In genomic region chr19:1954547-1954946, GRCh38 we compare ENCODE assay signal across 19 cellular contexts. TPM values are rescaled to one million over a fixed set of nuclear protein-coding genes. Genes with fewer than 3 reads are reported as not detected.
DNase-seq lines count a peak whose midpoint lies in the region; ATAC-seq, FAIRE-seq and TF ChIP-seq lines count a peak whose summit lies in the region.
"Had no signal": no experiment of that assay in that cellular context is flagged by ENCODE, and none has a peak within 500 bp of the region (broad histone marks: within the 10 kb centered on the region; RNA-seq: fewer than 3 reads in every experiment).

No MANE protein-coding gene starts in this region.

- no peak overlapping the region for H3K4me3 ChIP-seq in BLaER1 treated with 17β-estradiol and CSF1 and Interleukin-3, amounts not matched to agents 10 nM and 100 nM
- H3K4me3 ChIP-seq in HUES64 (ENCODE audit: low read length), result no peak overlapping the region
- H3K4me3 ChIP-seq in kidney (ENCODE audit: low read length in 2 of 2), result no peak overlapping the region
- no peak overlapping the region for H3K4me3 ChIP-seq in trophoblast cell (ENCODE audit: low read depth, low read length)
- no peak overlapping the region for H3K4me3 ChIP-seq in Peyer's patch

- no peak for TF ChIP-seq CTCF in kidney (IDR thresholded peaks at IDR 0.05; ENCODE audit: borderline replicate concordance, extremely low read depth, insufficient read depth)
- TF ChIP-seq CTCF in endothelial cell (IDR thresholded peaks at IDR 0.05; ENCODE audit: unreplicated experiment), result no peak
- no peak for TF ChIP-seq CTCF in Peyer's patch (IDR thresholded peaks at IDR 0.05)

- H3K9me3 ChIP-seq in BLaER1 treated with 17β-estradiol and CSF1 and Interleukin-3, amounts not matched to agents 10 nM and 100 nM (replicated peaks in 1 of 11), result peaks cover 0 to 28% (median 25%) of the 10 kb centered on the region in 11 experiments; a peak in 18 of 22 replicates
- H3K9me3 ChIP-seq in HUES64 (ENCODE audit: insufficient read depth, low read depth, low read length), result no peaks in the 10 kb centered on the region
- H3K9me3 ChIP-seq in kidney (ENCODE audit: control insufficient read depth in 1 of 2, low read length in 2 of 2), result no peaks in the 10 kb centered on the region
- peaks cover 2% of the 10 kb centered on the region for H3K9me3 ChIP-seq in trophoblast cell (ENCODE audit: insufficient read depth, low read depth, low read length)
- no peaks in the 10 kb centered on the region for H3K9me3 ChIP-seq in Peyer's patch
- H3K9me3 ChIP-seq: BE2C had no signal

- peaks cover 5% of the 10 kb centered on the region for H3K4me1 Mint-ChIP-seq in endothelial cell (ENCODE audit: unreplicated experiment)

- H3K27me3 Mint-ChIP-seq in endothelial cell (ENCODE audit: unreplicated experiment), result peaks cover 3% of the 10 kb centered on the region
- H3K27me3 Mint-ChIP-seq: CD4-positive, alpha-beta memory T cell had no signal

- no peak overlapping the region for H3K14ac ChIP-seq in trophoblast cell (ENCODE audit: low read length)

- peak overlapping the region; percentile 38 to 69 (median 59) for H3K4me2 ChIP-seq in BLaER1 treated with 17β-estradiol and CSF1 and Interleukin-3, amounts not matched to agents 10 nM and 100 nM
- no peak overlapping the region for H3K4me2 ChIP-seq in trophoblast cell (ENCODE audit: low read length)

- H3K27ac Mint-ChIP-seq in endothelial cell (ENCODE audit: unreplicated experiment), result no peak overlapping the region
- H3K27ac Mint-ChIP-seq: HFFc6 had no signal

- no peak overlapping the region for H3K4me3 Mint-ChIP-seq in endothelial cell (ENCODE audit: unreplicated experiment)
- H3K4me3 Mint-ChIP-seq: CD14-positive monocyte; CD4-positive, alpha-beta memory T cell; HFFc6 had no signal

- no peak for ATAC-seq in GM21515 (IDR thresholded peaks at IDR 0.05; ENCODE audit: unreplicated experiment)

- H3K27me3 ChIP-seq in BLaER1 treated with 17β-estradiol and CSF1 and Interleukin-3, amounts not matched to agents 10 nM and 100 nM, result no peaks in the 10 kb centered on the region
- H3K27me3 ChIP-seq in HUES64 (ENCODE audit: insufficient read depth, low read length) (no peaks in the 10 kb centered on the region), trophoblast cell (ENCODE audit: insufficient read depth, low read length) (no peaks in the 10 kb centered on the region), Peyer's patch (no peaks in the 10 kb centered on the region)
- H3K27me3 ChIP-seq: BE2C had no signal

- H2AFZ ChIP-seq in trophoblast cell (ENCODE audit: insufficient read depth, low read length, poor library complexity), result no peak overlapping the region

- H2BK5ac ChIP-seq in trophoblast cell (ENCODE audit: low read depth, low read length, poor library complexity), result no peak overlapping the region

- peaks cover 4% of the 10 kb centered on the region for H3K36me3 Mint-ChIP-seq in endothelial cell (ENCODE audit: low read depth, unreplicated experiment)

- peaks cover 36 to 89% (median 72%) of the 10 kb centered on the region in 10 experiments for H3K4me1 ChIP-seq in BLaER1 treated with 17β-estradiol and CSF1 and Interleukin-3, amounts not matched to agents 10 nM and 100 nM
- H3K4me1 ChIP-seq in HUES64 (ENCODE audit: insufficient read depth, low read length) (0 out of 2 replicates have a peak, but pooled peaks cover 2% of the 10 kb centered on the region), kidney (ENCODE audit: control insufficient read depth in 1 of 2, insufficient read depth in 1 of 2, low read depth in 1 of 2, low read length in 2 of 2) (no peaks in the 10 kb centered on the region), trophoblast cell (ENCODE audit: control insufficient read depth in 1 of 2, insufficient read depth in 2 of 2, low read length in 2 of 2) (no peaks in the 10 kb centered on the region), Peyer's patch (no peaks in the 10 kb centered on the region)
- H3K4me1 ChIP-seq: BE2C had no signal

- H2BK12ac ChIP-seq in trophoblast cell (ENCODE audit: low read length), result no peak overlapping the region

- no peak overlapping the region for H4K91ac ChIP-seq in trophoblast cell (ENCODE audit: low read depth, low read length)

- H3K9ac ChIP-seq in BLaER1 treated with 17β-estradiol and CSF1 and Interleukin-3, amounts not matched to agents 10 nM and 100 nM, result peak overlapping the region in 9 of 11 experiments; percentile 20 to 55 (median 39); a peak in 14 of 22 replicates
- H3K9ac ChIP-seq in HUES64 (ENCODE audit: low read depth, low read length), result peak overlapping the region; percentile 2; the same call in 1 of the 2 replicates
- H3K9ac ChIP-seq in kidney (ENCODE audit: low read length in 2 of 2), result no peak overlapping the region
- H3K9ac ChIP-seq in trophoblast cell (ENCODE audit: low read length), result no peak overlapping the region

- DNase-seq in kidney, result peak; percentile 76
- DNase-seq in trophoblast cell, result no peak
- no peak for DNase-seq in endothelial cell (ENCODE audit: low spot score)
- no peak for DNase-seq in Peyer's patch
- DNase-seq: BE2C; CD4-positive, alpha-beta memory T cell; DMS153; DMS79; GDM1; GOT3; HCEC 1CT; HFFc6; IMR-90; Karpas-422; KBM-7 had no signal

- FAIRE-seq in kidney (lab: Jason Lieb, UNC), result no peak

- no peaks in the 10 kb centered on the region for H3K79me1 ChIP-seq in trophoblast cell (ENCODE audit: low read length)

- H3K9me3 Mint-ChIP-seq in endothelial cell (ENCODE audit: unreplicated experiment), result no peaks in the 10 kb centered on the region
- H3K9me3 Mint-ChIP-seq: CD14-positive monocyte; CD4-positive, alpha-beta memory T cell; HFFc6 had no signal

- no peak overlapping the region for H3K18ac ChIP-seq in trophoblast cell (ENCODE audit: low read length)

- intact Hi-C loops in kidney (cut with DNase I), result no loop called here

- H4K8ac ChIP-seq in trophoblast cell (ENCODE audit: low read depth, low read length), result no peak overlapping the region

- peak overlapping the region; percentile 49 for H3K4ac ChIP-seq in trophoblast cell (ENCODE audit: low read depth, low read length)

- H3K27ac ChIP-seq in BLaER1 treated with 17β-estradiol and CSF1 and Interleukin-3, amounts not matched to agents 10 nM and 100 nM, result peak overlapping the region in 2 of 11 experiments; percentile 16 to 20; a peak in 1 of 22 replicates
- no peak overlapping the region for H3K27ac ChIP-seq in HUES64 (ENCODE audit: low read depth, low read length)
- H3K27ac ChIP-seq in kidney (ENCODE audit: low read depth in 2 of 2, low read length in 2 of 2), result no peak overlapping the region
- no peak overlapping the region for H3K27ac ChIP-seq in trophoblast cell (ENCODE audit: low read depth, low read length)
- H3K27ac ChIP-seq in Peyer's patch, result no peak overlapping the region

- H2AK5ac ChIP-seq in trophoblast cell (ENCODE audit: low read length), result no peak overlapping the region

- 91% methylated on average over 16 of the region's 16 CpGs for WGBS in HUES64
- no CpG with 5 or more reads among the region's 16 CpGs for WGBS in trophoblast cell (ENCODE audit: extremely low coverage, insufficient coverage, insufficient read length)

- peaks cover 12% of the 10 kb centered on the region for H3K79me2 ChIP-seq in trophoblast cell (ENCODE audit: control insufficient read depth, insufficient read depth, low read length, poor library complexity)

- H2BK120ac ChIP-seq in trophoblast cell (ENCODE audit: insufficient read depth, low read length, poor library complexity), result no peak overlapping the region

- H3K36me3 ChIP-seq in BLaER1 treated with 17β-estradiol and CSF1 and Interleukin-3, amounts not matched to agents 10 nM and 100 nM, result peaks cover 20 to 60% (median 39%) of the 10 kb centered on the region in 11 experiments
- H3K36me3 ChIP-seq in HUES64 (ENCODE audit: insufficient read depth, low read length) (peaks cover 15% of the 10 kb centered on the region; the same call in 1 of the 2 replicates), kidney (ENCODE audit: control insufficient read depth in 1 of 2, insufficient read depth in 2 of 2, low read length in 2 of 2) (no peaks in the 10 kb centered on the region), trophoblast cell (ENCODE audit: control insufficient read depth in 1 of 2, insufficient read depth in 2 of 2, low read length in 2 of 2) (peaks cover 31 to 32% of the 10 kb centered on the region in 2 experiments), Peyer's patch (peaks cover 0 to 17% (median 0%) of the 10 kb centered on the region in 3 donors)

- peaks cover 81 to 93% (median 88%) of the 10 kb centered on the region in 11 experiments for H4K20me1 ChIP-seq in BLaER1 treated with 17β-estradiol and CSF1 and Interleukin-3, amounts not matched to agents 10 nM and 100 nM

- no peak overlapping the region for H3K23ac ChIP-seq in trophoblast cell (ENCODE audit: low read length)

- no peak overlapping the region for H4K12ac ChIP-seq in trophoblast cell (ENCODE audit: low read depth, low read length)

- TF ChIP-seq POLR2A in Peyer's patch (IDR thresholded peaks at IDR 0.05), result no peak

RNA-seq across cellular contexts. Expression of gene CSNK1G2, which starts 13.6 kb away (rescaled TPM):
- 82.3 TPM for polyA plus RNA-seq in HUES64 (2013, experiment 1 of 2)
- 92.0 TPM for polyA plus RNA-seq in HUES64 (2013, experiment 2 of 2)
- 66.2 TPM for total RNA-seq in kidney
- polyA plus RNA-seq in kidney (ENCODE audit: insufficient read depth, low read depth, low replicate concordance), result 33.1 TPM
- polyA plus RNA-seq in trophoblast cell (2013), result 92.2 and 93.2 TPM in 2 replicates
- 110 TPM for total RNA-seq in endothelial cell (ENCODE audit: unreplicated experiment)
- total RNA-seq in Peyer's patch, result 100 to 1,000 TPM in 2 of 4 donors, 10 to 100 TPM in 2; 54.5 to 250 (median 103) TPM

RNA-seq across cellular contexts. Expression of gene ADAT3, which starts 49.3 kb away (rescaled TPM):
- polyA plus RNA-seq in HUES64 (2013, experiment 1 of 2), result 4.1 TPM
- 4.1 TPM for polyA plus RNA-seq in HUES64 (2013, experiment 2 of 2)
- total RNA-seq in kidney (10.3 TPM), endothelial cell (ENCODE audit: unreplicated experiment) (10.5 TPM), Peyer's patch (10 to 100 TPM; 18.2 to 33.3 (median 23.8) TPM)
- 6.1 TPM for polyA plus RNA-seq in kidney (ENCODE audit: insufficient read depth, low read depth, low replicate concordance)
- polyA plus RNA-seq in trophoblast cell (2013), result 10.9 and 12.1 TPM in 2 replicates

RNA-seq across cellular contexts. Expression of gene SCAMP4, which starts 49.3 kb away (rescaled TPM):
- polyA plus RNA-seq in HUES64 (2013, experiment 1 of 2), result 31.7 TPM
- polyA plus RNA-seq in HUES64 (2013, experiment 2 of 2), result 32.5 TPM
- 90.1 TPM for total RNA-seq in kidney
- 49.5 TPM for polyA plus RNA-seq in kidney (ENCODE audit: insufficient read depth, low read depth, low replicate concordance)
- polyA plus RNA-seq in trophoblast cell (2013), result 70.2 and 70.3 TPM in 2 replicates
- 71.8 TPM for total RNA-seq in endothelial cell (ENCODE audit: unreplicated experiment)
- 10 to 100 TPM; 45.4 to 62.6 (median 57.0) TPM for total RNA-seq in Peyer's patch

Comparison
In these comparisons a context has a peak if more than half of its experiments do, and no peak if none do; other contexts are left out.
1. H3K9ac ChIP-seq: peak in BLaER1 treated with 17β-estradiol and CSF1 and Interleukin-3, amounts not matched to agents 10 nM and 100 nM (9 of 11) and HUES64 (single experiment); none in kidney (0 of 2) and trophoblast cell (single experiment).